In the genomic region with DNA sequence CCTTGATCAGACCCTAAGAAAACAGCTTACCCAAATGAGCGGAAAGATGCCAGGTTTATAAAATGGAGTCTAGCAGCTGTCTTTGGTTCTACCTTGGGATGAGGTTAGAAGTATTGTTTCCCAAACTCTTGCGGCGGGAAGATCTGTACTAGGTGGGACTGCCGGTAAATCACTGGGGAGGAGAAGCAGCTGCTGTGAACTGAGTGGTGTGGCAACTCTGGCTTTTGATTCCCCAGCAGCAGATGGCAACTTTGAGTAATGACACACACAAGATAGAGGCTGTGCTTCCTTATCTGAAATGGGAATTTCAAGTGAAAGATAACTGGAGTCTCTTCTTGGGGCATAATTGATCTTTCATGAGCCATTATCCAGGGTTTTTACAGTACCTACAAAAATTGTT, we compare ENCODE assay signal across 10 cellular contexts.
"Had no signal": no experiment of that assay in that cellular context is flagged by ENCODE, and none has a peak within 500 bp of the region (broad histone marks: within the 10 kb centered on the region; RNA-seq: fewer than 3 reads in every experiment).

No MANE protein-coding gene starts in this region.

- H3K27me3 ChIP-seq: dorsolateral prefrontal cortex, ovary, tibial artery, vagina had no signal

- H3K27ac ChIP-seq: dorsolateral prefrontal cortex, ovary, tibial artery, vagina had no signal

- H3K36me3 ChIP-seq: ovary, tibial artery, vagina had no signal

- H3K9me3 ChIP-seq: ovary, tibial artery, vagina had no signal

- H3K4me3 ChIP-seq: dorsolateral prefrontal cortex, ovary, tibial artery, vagina had no signal

- ATAC-seq: left colon, T-helper 17 cell had no signal

- DNase-seq: activated CD4-positive, alpha-beta T cell treated with anti-CD3 and anti-CD28 coated beads, Interleukin-2, amount 50 U/mL, for 1 hour; activated T-cell treated with anti-CD3 and anti-CD28 coated beads for 4 hours; amniotic stem cell; cerebellar nuclear complex; dorsolateral prefrontal cortex; left colon; ovary; T-helper 17 cell; tibial artery had no signal
